ENCODE assay signal across 8 cellular contexts in the genomic region with DNA sequence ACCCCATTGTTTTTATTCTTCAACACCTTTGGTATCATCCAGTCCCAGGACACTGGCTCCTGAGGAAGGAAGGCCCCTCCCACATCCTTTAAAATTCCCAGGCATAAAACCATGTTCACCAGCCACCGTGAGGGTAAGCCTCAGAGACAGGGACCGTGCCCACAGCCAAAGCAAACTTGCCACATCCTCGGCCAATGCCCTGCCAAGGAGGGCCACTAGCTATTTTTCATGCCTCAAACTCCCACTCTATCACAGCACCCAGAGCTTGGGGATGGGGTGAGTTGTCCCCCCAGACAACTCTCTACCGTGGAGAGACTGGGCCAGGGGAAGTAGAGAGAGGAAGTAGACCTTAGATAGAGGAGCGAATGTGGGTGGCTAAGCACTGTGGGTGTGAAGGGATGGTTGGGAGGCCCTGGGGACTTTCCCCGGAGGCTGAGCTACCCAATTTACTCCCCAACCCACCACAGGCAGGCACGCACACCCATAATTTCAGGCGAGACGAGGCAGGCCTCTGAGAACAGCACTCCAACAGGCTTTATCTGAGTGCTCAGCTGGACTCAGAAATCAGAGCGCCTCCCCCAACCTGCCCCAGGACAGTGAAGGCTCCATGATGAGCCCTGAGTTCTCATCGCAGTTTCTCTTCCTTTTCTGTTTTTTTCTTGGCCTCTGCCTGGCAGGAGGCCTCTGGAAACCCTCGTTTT. TPM values are rescaled to one million over a fixed set of nuclear protein-coding genes. Genes with fewer than 3 reads are reported as not detected.
A peak's percentile ranks its signal among the peaks of the same experiment; 100 is the strongest.
DNase-seq lines count a peak whose midpoint lies in the region; ATAC-seq, FAIRE-seq and TF ChIP-seq lines count a peak whose summit lies in the region.

No MANE protein-coding gene starts in this region.

- H3K4me1 ChIP-seq in GM23338 (ENCODE audit: insufficient read depth) = peaks cover 41% of the 10 kb centered on the region
- H3K4me1 ChIP-seq in smooth muscle cell (ENCODE audit: low read depth) = peaks cover 29% of the 10 kb centered on the region

- DNase-seq in GM12891 (ENCODE audit: insufficient read length, low spot score) (peak; percentile 72), GM23338 (ENCODE audit: low spot score) (no peak), NCI-H1436 (lab: John Stamatoyannopoulos, UW) (peak; percentile 94), glutamatergic neuron (no peak), smooth muscle cell (lab: John Stamatoyannopoulos, UW; ENCODE audit: unreplicated experiment) (no peak), NCI-H2196 (lab: John Stamatoyannopoulos, UW; ENCODE audit: unreplicated experiment) (no peak), HFFc6 (no peak)
- peak; percentile 84 for DNase-seq in activated CD8-positive, alpha-beta memory T cell treated with anti-CD3 and anti-CD28 coated beads, Interleukin-2, amount 50 U/mL, for 4 hours

- peak overlapping the region; percentile 43 for H3K9ac ChIP-seq in smooth muscle cell (ENCODE audit: low read depth)

- H3K9me3 ChIP-seq in smooth muscle cell (replicated peaks; ENCODE audit: low read depth) = no peaks in the 10 kb centered on the region

- TF ChIP-seq CTCF in GM23338 (conservative IDR thresholded peaks at IDR 0.05; ENCODE audit: low read depth in 2 of 2) = no peak
- no peak for TF ChIP-seq CTCF in glutamatergic neuron (IDR thresholded peaks at IDR 0.05; ENCODE audit: partially characterized antibody, unreplicated experiment)
- no peak for TF ChIP-seq CTCF in smooth muscle cell (IDR thresholded peaks at IDR 0.05; ENCODE audit: borderline replicate concordance, insufficient read depth, poor library complexity, severe bottlenecking)
- TF ChIP-seq CTCF in HFFc6 (IDR thresholded peaks at IDR 0.05) = no peak

- H4K20me1 ChIP-seq in GM23338 (replicated peaks; ENCODE audit: insufficient read depth) (no peaks in the 10 kb centered on the region), smooth muscle cell (ENCODE audit: low read depth) (no peaks in the 10 kb centered on the region)

- H3K36me3 ChIP-seq in GM23338 (ENCODE audit: insufficient read depth) = no peaks in the 10 kb centered on the region
- H3K36me3 ChIP-seq in smooth muscle cell (ENCODE audit: low read depth) = no peaks in the 10 kb centered on the region

- peak; percentile 90 for FAIRE-seq in GM12891 (lab: Jason Lieb, UNC)

- peaks cover 48% of the 10 kb centered on the region for H3K27me3 ChIP-seq in GM23338 (ENCODE audit: insufficient read depth)
- H3K27me3 ChIP-seq in smooth muscle cell (ENCODE audit: low read depth) = no peaks in the 10 kb centered on the region

- H3K4me3 ChIP-seq in GM23338 = no peak overlapping the region
- no peak overlapping the region for H3K4me3 ChIP-seq in smooth muscle cell

- H3K27me3 Mint-ChIP-seq in GM23338 (ENCODE audit: insufficient read depth, low read depth, poor library complexity) = peaks cover 24% of the 10 kb centered on the region
- peaks cover 8% of the 10 kb centered on the region for H3K27me3 Mint-ChIP-seq in glutamatergic neuron (ENCODE audit: unreplicated experiment)
- peaks cover 60% of the 10 kb centered on the region for H3K27me3 Mint-ChIP-seq in HFFc6 (ENCODE audit: insufficient read depth)

- peak overlapping the region; percentile 12; the same call in 1 of the 2 replicates for H3K27ac ChIP-seq in GM23338 (ENCODE audit: low read depth)
- H3K27ac ChIP-seq in smooth muscle cell (ENCODE audit: low read depth) = peak overlapping the region; percentile 86

- peak; percentile 21 for ATAC-seq in GM23338

- peak; percentile 82 for TF ChIP-seq POLR2A in GM12891 (IDR thresholded peaks at IDR 0.05; ENCODE audit: low read depth, low read length)

- H3K9me3 Mint-ChIP-seq in GM23338 (no peaks in the 10 kb centered on the region), glutamatergic neuron (ENCODE audit: unreplicated experiment) (peaks cover 3% of the 10 kb centered on the region), HFFc6 (no peaks in the 10 kb centered on the region)

- H3K4me1 Mint-ChIP-seq in GM23338 (peaks cover 53% of the 10 kb centered on the region), glutamatergic neuron (ENCODE audit: low read depth, unreplicated experiment) (peaks cover 63% of the 10 kb centered on the region), HFFc6 (ENCODE audit: low read depth) (no peaks in the 10 kb centered on the region; the same call in 1 of the 2 replicates)

- H3K79me2 ChIP-seq in GM23338 (replicated peaks; ENCODE audit: insufficient read depth) = no peaks in the 10 kb centered on the region
- H3K79me2 ChIP-seq in smooth muscle cell (ENCODE audit: low read depth) = no peaks in the 10 kb centered on the region

- H3F3A ChIP-seq in GM23338 (replicated peaks; ENCODE audit: low read depth) = no peaks in the 10 kb centered on the region
- no peaks in the 10 kb centered on the region for H3F3A ChIP-seq in smooth muscle cell (ENCODE audit: low read depth)

- H3K4me3 Mint-ChIP-seq in GM23338 = peak overlapping the region; percentile 65
- peak overlapping the region; percentile 74 for H3K4me3 Mint-ChIP-seq in glutamatergic neuron (ENCODE audit: unreplicated experiment)
- no peak overlapping the region for H3K4me3 Mint-ChIP-seq in HFFc6

- H3K9me2 ChIP-seq in GM23338 (ENCODE audit: insufficient read depth) = no peaks in the 10 kb centered on the region

- H3K27ac Mint-ChIP-seq in GM23338 = peak overlapping the region; percentile 85
- H3K27ac Mint-ChIP-seq in glutamatergic neuron (ENCODE audit: unreplicated experiment) = peak overlapping the region; percentile 95
- H3K27ac Mint-ChIP-seq in HFFc6 = no peak overlapping the region

- no peak overlapping the region for H2AFZ ChIP-seq in GM23338
- no peak overlapping the region for H2AFZ ChIP-seq in smooth muscle cell (ENCODE audit: low read depth)

- 42% methylated on average over 12 of the region's 12 CpGs for WGBS in smooth muscle cell (ENCODE audit: low lambda C conversion rate)

- H3K4me2 ChIP-seq in GM23338 (peak overlapping the region; percentile 73), smooth muscle cell (peak overlapping the region; percentile 80)

- H3K36me3 Mint-ChIP-seq in GM23338 (ENCODE audit: low read depth) (no peaks in the 10 kb centered on the region), glutamatergic neuron (ENCODE audit: unreplicated experiment) (no peaks in the 10 kb centered on the region), HFFc6 (ENCODE audit: low read depth) (no peaks in the 10 kb centered on the region)

TF ChIP-seq in GM12891, 5 proteins besides CTCF, POLR2A, EP300 and RAD21:
- TF ChIP-seq SPI1 (IDR thresholded peaks at IDR 0.05; ENCODE audit: low read depth, low read length) (peak; percentile 96), TAF1 (IDR thresholded peaks at IDR 0.05; ENCODE audit: low read depth, low read length) (peak; percentile 73), POU2F2 (IDR thresholded peaks at IDR 0.05; ENCODE audit: low read depth, low read length) (peak; percentile 93), PAX5 (IDR thresholded peaks at IDR 0.05; ENCODE audit: insufficient read depth, low read length, severe bottlenecking) (peak; percentile 38), POLR2AphosphoS5 (IDR thresholded peaks at IDR 0.05; ENCODE audit: low read depth, low read length) (peak; percentile 93)

TF ChIP-seq in GM23338, 12 proteins besides CTCF, POLR2A, EP300 and RAD21 (continues in another document):
- TF ChIP-seq POLR2AphosphoS5 (IDR thresholded peaks at IDR 0.05; ENCODE audit: low read depth) (no peak), STAT1 (IDR thresholded peaks at IDR 0.05; ENCODE audit: unreplicated experiment) (no peak), CREB1 (CRISPR knock-in tag; IDR thresholded peaks at IDR 0.05; ENCODE audit: low read depth) (no peak), ZNF114 (CRISPR knock-in tag; IDR thresholded peaks at IDR 0.05) (no peak), ZNF331 (CRISPR knock-in tag; IDR thresholded peaks at IDR 0.05; ENCODE audit: low read depth) (no peak)
- TF ChIP-seq, protein P1, sequence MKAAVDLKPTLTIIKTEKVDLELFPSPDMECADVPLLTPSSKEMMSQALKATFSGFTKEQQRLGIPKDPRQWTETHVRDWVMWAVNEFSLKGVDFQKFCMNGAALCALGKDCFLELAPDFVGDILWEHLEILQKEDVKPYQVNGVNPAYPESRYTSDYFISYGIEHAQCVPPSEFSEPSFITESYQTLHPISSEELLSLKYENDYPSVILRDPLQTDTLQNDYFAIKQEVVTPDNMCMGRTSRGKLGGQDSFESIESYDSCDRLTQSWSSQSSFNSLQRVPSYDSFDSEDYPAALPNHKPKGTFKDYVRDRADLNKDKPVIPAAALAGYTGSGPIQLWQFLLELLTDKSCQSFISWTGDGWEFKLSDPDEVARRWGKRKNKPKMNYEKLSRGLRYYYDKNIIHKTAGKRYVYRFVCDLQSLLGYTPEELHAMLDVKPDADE (IDR thresholded peaks at IDR 0.05) = no peak

RNA-seq across cellular contexts. Expression of gene BTG2, which starts 15.9 kb away (rescaled TPM):
- polyA plus RNA-seq in GM12891 (2012; ENCODE audit: low read depth, missing spikeins) = 29.7 TPM
- 7.8 and 9.1 TPM in 2 replicates for total RNA-seq in GM23338 (2014; rRNA removed; shearing (Covaris generic))
- polyA plus RNA-seq in GM23338 (2016; fragmentation: Nextera tagmentation; extraction: Ambion mirVana) = 5.7 and 6.3 TPM in 2 replicates
- total RNA-seq in glutamatergic neuron (ENCODE audit: unreplicated experiment) = 88.6 TPM
- total RNA-seq in smooth muscle cell = 80.0 and 96.1 TPM in 2 replicates
- 93.8 and 101 TPM in 2 replicates for polyA plus RNA-seq in smooth muscle cell
- 10 to 100 TPM; 12.7 to 18.5 (median 13.7) TPM for total RNA-seq in HFFc6 (2021; fragmentation: NEBNext Ultra II Directional; extraction: Animal tissue kit (Norgen Biotek cat#: 25700))

RNA-seq across cellular contexts. Expression of gene CHIT1, which starts 60.0 kb away (rescaled TPM):
- polyA plus RNA-seq in GM12891 (2012; ENCODE audit: low read depth, missing spikeins) = 0.56 TPM
- total RNA-seq in GM23338 (2014; rRNA removed; shearing (Covaris generic)) = 0.07 TPM in 1 of 2 replicates, not detected in the other
- polyA plus RNA-seq in GM23338 (2016; fragmentation: Nextera tagmentation; extraction: Ambion mirVana) = 0.47 and 0.85 TPM in 2 replicates
- total RNA-seq in glutamatergic neuron (ENCODE audit: unreplicated experiment) = 0.10 TPM
- total RNA-seq in smooth muscle cell = 0.04 TPM in 1 of 2 replicates, not detected in the other
- polyA plus RNA-seq in smooth muscle cell = not detected in 2 replicates
- not detected for total RNA-seq in HFFc6 (2021; fragmentation: NEBNext Ultra II Directional; extraction: Animal tissue kit (Norgen Biotek cat#: 25700))

Comparison
In these comparisons a context has a peak if more than half of its experiments do, and no peak if none do; other contexts are left out.
1. DNase-seq: peak in GM12891 (single experiment), NCI-H1436 (single experiment) and activated CD8-positive, alpha-beta memory T cell treated with anti-CD3 and anti-CD28 coated beads, Interleukin-2, amount 50 U/mL, for 4 hours (single experiment); none in GM23338 (single experiment), glutamatergic neuron (single experiment), smooth muscle cell (single experiment), NCI-H2196 (single experiment) and HFFc6 (single experiment).